In the genomic region with DNA sequence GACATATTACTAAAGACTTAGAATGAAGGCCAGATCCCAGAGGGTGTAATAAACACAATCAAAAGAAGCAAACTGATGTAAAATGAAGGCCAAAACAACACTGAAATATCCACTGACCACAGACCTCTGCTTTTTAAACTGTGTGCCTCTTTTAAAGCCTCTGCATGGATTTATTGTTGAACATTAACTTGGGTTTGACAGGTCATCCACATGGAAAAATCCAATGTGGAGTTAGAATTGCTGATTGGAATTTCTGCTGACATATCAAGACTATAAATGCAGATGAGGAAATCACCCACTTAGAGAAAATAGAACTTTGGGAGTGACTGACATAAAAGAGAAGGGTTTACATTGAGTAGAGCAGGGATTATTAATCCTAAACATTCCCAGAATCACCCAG, we compare ENCODE assay signal across 20 cellular contexts.
"Had no signal": no experiment of that assay in that cellular context is flagged by ENCODE, and none has a peak within 500 bp of the region (broad histone marks: within the 10 kb centered on the region; RNA-seq: fewer than 3 reads in every experiment).

No MANE protein-coding gene starts in this region.

- H3K27me3 ChIP-seq: breast epithelium, gastroesophageal sphincter, suprapubic skin had no signal

- H3K36me3 ChIP-seq: breast epithelium, gastroesophageal sphincter, left ventricle myocardium inferior, suprapubic skin had no signal

- FAIRE-seq: astrocyte had no signal

- DNase-seq: activated CD4-positive, alpha-beta T cell treated with anti-CD3 and anti-CD28 coated beads, Interleukin-2, amount 10 ng/mL, durations not matched to agents 24 days and 14 days; activated CD8-positive, alpha-beta memory T cell treated with anti-CD3 and anti-CD28 coated beads, Interleukin-2, amount 50 U/mL, for 4 hours; activated CD8-positive, alpha-beta T cell treated with anti-CD3 and anti-CD28 coated beads, Interleukin-2, amount 10 ng/mL, durations not matched to agents 7 days and 5 days; activated effector memory CD4-positive, alpha-beta T cell treated with Interleukin-2 at 50 U/mL for 16 hours; activated naive CD4-positive, alpha-beta T cell treated with anti-CD3 and anti-CD28 coated beads, Interleukin-2, amount 50 U/mL, for 16 hours; activated T-cell treated with anti-CD3 and anti-CD28 coated beads, Interleukin-2, amount 50 U/mL, for 48 hours; cerebellar nuclear complex; cortex of kidney; left ventricle myocardium inferior; mucosa of descending colon; naive thymus-derived CD4-positive, alpha-beta T cell; retina; stimulated activated naive CD8-positive, alpha-beta T cell treated with anti-CD3 and anti-CD28 coated beads, Interleukin-15, amount 100 ng/mL, for 72 hours; T1000; trophoblast cell had no signal

- H3K27ac ChIP-seq: breast epithelium, gastroesophageal sphincter, left ventricle myocardium inferior, suprapubic skin had no signal

- H3K9me3 ChIP-seq: breast epithelium, gastroesophageal sphincter, suprapubic skin had no signal

- H3K4me3 ChIP-seq: breast epithelium, gastroesophageal sphincter, left ventricle myocardium inferior, mucosa of descending colon, suprapubic skin had no signal

- H3K4me1 ChIP-seq: breast epithelium, left ventricle myocardium inferior had no signal

- ATAC-seq: activated CD8-positive, alpha-beta T cell treated with anti-CD3 and anti-CD28 coated beads, Interleukin-2, amount 10 ng/mL, durations not matched to agents 7 days and 5 days; esophagus mucosa; gastroesophageal sphincter; mucosa of descending colon; naive thymus-derived CD4-positive, alpha-beta T cell; stimulated activated naive CD8-positive, alpha-beta T cell treated with anti-CD3 and anti-CD28 coated beads, Interleukin-15, amount 100 ng/mL, for 72 hours had no signal
